Comparison of ENCODE assay signal across 1 cellular context in the genomic region with DNA sequence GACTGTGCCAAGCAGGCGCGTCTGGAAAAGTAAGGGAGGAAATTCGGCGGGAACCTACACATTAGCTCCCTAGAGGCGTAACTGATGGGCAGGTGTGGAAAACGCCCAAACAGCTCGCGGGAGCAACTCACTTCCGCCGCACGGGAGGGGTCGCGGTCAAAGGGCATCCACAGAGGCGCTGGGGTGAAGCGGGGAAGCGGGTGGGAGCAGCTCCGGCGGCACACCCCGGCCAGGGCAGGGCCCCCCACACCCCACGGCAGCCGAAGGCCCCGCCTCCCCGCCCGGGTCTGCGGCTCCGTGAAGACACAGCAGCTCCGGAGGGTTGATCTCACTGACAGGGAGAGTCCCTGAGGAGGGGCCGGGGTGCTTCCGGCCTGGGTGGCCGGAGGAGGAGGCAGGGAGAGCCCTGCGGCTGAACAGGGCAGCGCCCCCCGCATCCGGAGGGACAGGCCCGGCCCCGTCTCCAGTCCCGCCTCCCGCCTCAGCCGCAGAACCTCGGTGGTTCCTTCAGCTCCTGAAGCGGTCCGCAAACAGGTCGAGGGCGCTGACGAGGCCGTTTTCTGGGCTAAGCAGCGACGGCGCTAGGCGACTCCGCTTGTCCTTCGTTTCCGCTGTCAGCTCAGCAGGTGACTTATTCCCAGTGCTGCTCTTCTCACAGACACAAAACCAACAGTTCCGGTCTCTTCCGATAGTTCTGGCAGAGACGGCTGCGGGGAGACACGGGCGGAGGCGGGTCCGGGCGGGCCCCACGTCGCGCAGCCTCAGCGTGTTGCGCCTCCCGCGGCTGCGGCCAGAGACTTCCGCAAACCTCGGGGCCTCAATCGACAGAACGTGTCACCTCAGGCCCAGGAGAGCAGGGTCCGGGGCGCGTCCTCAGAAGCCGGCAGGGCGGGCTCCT.
TF ChIP-seq lines count a peak whose summit lies in the region.

No MANE protein-coding gene starts in this region.

TF ChIP-seq in HepG2, 621 proteins besides CTCF, POLR2A, EP300 and RAD21 (continued from another document):
- no peak for TF ChIP-seq SOX13 (IDR thresholded peaks at IDR 0.05)
- TF ChIP-seq SOX13 (CRISPR knock-in tag; conservative IDR thresholded peaks at IDR 0.05 in 1 of 2, IDR thresholded peaks at IDR 0.05 in 1 of 2): no peak
- TF ChIP-seq SP140L (CRISPR knock-in tag; IDR thresholded peaks at IDR 0.05; ENCODE audit: borderline replicate concordance): no peak
- TF ChIP-seq JUNB (CRISPR knock-in tag; IDR thresholded peaks at IDR 0.05; ENCODE audit: borderline replicate concordance): no peak
- no peak for TF ChIP-seq ZNF546 (CRISPR knock-in tag; conservative IDR thresholded peaks at IDR 0.05)
- no peak for TF ChIP-seq MYNN (CRISPR knock-in tag; IDR thresholded peaks at IDR 0.05; ENCODE audit: low read depth)
